ENCODE assay signal across 2 cellular contexts in the genomic region with DNA sequence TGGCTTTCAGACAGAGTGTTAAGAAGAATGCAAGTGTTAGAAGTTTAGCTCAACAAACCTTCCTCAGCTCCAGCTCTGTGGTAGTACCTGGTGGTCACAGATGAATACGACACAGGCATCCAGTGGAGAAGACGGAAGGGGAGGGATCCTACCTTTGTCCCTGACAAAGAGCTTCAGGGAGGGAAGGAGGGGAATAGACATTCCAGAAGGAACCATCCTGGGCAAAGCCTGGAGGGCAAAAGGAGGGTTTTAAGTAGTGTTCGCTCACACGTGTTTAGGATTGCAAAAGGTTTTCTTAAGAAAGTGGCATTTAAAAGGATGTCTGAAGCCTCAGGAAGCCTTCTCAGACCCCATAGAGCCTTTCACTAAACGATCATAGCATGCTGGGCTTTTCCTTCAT.
TF ChIP-seq lines count a peak whose summit lies in the region.

No MANE protein-coding gene starts in this region.

TF ChIP-seq in GM23338, 12 proteins besides CTCF, POLR2A, EP300 and RAD21:
- TF ChIP-seq, protein P1, sequence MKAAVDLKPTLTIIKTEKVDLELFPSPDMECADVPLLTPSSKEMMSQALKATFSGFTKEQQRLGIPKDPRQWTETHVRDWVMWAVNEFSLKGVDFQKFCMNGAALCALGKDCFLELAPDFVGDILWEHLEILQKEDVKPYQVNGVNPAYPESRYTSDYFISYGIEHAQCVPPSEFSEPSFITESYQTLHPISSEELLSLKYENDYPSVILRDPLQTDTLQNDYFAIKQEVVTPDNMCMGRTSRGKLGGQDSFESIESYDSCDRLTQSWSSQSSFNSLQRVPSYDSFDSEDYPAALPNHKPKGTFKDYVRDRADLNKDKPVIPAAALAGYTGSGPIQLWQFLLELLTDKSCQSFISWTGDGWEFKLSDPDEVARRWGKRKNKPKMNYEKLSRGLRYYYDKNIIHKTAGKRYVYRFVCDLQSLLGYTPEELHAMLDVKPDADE (IDR thresholded peaks at IDR 0.05): no peak
- TF ChIP-seq, protein P2, sequence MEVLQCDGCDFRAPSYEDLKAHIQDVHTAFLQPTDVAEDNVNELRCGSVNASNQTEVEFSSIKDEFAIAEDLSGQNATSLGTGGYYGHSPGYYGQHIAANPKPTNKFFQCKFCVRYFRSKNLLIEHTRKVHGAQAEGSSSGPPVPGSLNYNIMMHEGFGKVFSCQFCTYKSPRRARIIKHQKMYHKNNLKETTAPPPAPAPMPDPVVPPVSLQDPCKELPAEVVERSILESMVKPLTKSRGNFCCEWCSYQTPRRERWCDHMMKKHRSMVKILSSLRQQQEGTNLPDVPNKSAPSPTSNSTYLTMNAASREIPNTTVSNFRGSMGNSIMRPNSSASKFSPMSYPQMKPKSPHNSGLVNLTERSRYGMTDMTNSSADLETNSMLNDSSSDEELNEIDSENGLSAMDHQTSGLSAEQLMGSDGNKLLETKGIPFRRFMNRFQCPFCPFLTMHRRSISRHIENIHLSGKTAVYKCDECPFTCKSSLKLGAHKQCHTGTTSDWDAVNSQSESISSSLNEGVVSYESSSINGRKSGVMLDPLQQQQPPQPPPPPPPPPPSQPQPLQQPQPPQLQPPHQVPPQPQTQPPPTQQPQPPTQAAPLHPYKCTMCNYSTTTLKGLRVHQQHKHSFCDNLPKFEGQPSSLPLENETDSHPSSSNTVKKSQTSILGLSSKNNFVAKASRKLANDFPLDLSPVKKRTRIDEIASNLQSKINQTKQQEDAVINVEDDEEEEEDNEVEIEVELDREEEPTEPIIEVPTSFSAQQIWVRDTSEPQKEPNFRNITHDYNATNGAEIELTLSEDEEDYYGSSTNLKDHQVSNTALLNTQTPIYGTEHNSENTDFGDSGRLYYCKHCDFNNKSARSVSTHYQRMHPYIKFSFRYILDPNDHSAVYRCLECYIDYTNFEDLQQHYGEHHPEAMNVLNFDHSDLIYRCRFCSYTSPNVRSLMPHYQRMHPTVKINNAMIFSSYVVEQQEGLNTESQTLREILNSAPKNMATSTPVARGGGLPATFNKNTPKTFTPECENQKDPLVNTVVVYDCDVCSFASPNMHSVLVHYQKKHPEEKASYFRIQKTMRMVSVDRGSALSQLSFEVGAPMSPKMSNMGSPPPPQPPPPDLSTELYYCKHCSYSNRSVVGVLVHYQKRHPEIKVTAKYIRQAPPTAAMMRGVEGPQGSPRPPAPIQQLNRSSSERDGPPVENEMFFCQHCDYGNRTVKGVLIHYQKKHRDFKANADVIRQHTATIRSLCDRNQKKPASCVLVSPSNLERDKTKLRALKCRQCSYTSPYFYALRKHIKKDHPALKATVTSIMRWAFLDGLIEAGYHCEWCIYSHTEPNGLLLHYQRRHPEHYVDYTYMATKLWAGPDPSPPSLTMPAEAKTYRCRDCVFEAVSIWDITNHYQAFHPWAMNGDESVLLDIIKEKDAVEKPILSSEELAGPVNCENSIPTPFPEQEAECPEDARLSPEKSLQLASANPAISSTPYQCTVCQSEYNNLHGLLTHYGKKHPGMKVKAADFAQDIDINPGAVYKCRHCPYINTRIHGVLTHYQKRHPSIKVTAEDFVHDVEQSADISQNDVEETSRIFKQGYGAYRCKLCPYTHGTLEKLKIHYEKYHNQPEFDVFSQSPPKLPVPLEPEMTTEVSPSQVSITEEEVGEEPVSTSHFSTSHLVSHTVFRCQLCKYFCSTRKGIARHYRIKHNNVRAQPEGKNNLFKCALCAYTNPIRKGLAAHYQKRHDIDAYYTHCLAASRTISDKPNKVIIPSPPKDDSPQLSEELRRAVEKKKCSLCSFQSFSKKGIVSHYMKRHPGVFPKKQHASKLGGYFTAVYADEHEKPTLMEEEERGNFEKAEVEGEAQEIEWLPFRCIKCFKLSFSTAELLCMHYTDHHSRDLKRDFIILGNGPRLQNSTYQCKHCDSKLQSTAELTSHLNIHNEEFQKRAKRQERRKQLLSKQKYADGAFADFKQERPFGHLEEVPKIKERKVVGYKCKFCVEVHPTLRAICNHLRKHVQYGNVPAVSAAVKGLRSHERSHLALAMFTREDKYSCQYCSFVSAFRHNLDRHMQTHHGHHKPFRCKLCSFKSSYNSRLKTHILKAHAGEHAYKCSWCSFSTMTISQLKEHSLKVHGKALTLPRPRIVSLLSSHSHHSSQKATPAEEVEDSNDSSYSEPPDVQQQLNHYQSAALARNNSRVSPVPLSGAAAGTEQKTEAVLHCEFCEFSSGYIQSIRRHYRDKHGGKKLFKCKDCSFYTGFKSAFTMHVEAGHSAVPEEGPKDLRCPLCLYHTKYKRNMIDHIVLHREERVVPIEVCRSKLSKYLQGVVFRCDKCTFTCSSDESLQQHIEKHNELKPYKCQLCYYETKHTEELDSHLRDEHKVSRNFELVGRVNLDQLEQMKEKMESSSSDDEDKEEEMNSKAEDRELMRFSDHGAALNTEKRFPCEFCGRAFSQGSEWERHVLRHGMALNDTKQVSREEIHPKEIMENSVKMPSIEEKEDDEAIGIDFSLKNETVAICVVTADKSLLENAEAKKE (CRISPR knock-in tag; IDR thresholded peaks at IDR 0.05): peak; percentile 56; the same call in 1 of the 2 replicates
TF ChIP-seq in GM23338: peak in this region for 1.

TF ChIP-seq in K562, 482 proteins besides CTCF, POLR2A, EP300 and RAD21:
- TF ChIP-seq, protein P3, sequence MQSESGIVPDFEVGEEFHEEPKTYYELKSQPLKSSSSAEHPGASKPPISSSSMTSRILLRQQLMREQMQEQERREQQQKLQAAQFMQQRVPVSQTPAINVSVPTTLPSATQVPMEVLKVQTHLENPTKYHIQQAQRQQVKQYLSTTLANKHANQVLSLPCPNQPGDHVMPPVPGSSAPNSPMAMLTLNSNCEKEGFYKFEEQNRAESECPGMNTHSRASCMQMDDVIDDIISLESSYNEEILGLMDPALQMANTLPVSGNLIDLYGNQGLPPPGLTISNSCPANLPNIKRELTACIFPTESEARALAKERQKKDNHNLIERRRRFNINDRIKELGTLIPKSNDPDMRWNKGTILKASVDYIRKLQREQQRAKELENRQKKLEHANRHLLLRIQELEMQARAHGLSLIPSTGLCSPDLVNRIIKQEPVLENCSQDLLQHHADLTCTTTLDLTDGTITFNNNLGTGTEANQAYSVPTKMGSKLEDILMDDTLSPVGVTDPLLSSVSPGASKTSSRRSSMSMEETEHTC (IDR thresholded peaks at IDR 0.05): no peak
- TF ChIP-seq ZNF175 (CRISPR knock-in tag; IDR thresholded peaks at IDR 0.05; ENCODE audit: low read depth) (no peak), PML (IDR thresholded peaks at IDR 0.05; ENCODE audit: low read length) (no peak), SNRNP70 (optimal IDR thresholded peaks at IDR 0.05; ENCODE audit: low read depth, low read length) (no peak), XRCC3 (IDR thresholded peaks at IDR 0.05) (no peak), ZNF436 (CRISPR knock-in tag; IDR thresholded peaks at IDR 0.05) (no peak), ZNF717 (CRISPR knock-in tag; IDR thresholded peaks at IDR 0.05) (no peak), HNRNPLL (IDR thresholded peaks at IDR 0.05; ENCODE audit: low read depth, low read length, poor library complexity, severe bottlenecking) (no peak), TRIM24 (IDR thresholded peaks at IDR 0.05) (no peak), C11orf30 (IDR thresholded peaks at IDR 0.05; ENCODE audit: low read depth) (no peak), NFIC (IDR thresholded peaks at IDR 0.05) (no peak)
- TF ChIP-seq, protein P4, sequence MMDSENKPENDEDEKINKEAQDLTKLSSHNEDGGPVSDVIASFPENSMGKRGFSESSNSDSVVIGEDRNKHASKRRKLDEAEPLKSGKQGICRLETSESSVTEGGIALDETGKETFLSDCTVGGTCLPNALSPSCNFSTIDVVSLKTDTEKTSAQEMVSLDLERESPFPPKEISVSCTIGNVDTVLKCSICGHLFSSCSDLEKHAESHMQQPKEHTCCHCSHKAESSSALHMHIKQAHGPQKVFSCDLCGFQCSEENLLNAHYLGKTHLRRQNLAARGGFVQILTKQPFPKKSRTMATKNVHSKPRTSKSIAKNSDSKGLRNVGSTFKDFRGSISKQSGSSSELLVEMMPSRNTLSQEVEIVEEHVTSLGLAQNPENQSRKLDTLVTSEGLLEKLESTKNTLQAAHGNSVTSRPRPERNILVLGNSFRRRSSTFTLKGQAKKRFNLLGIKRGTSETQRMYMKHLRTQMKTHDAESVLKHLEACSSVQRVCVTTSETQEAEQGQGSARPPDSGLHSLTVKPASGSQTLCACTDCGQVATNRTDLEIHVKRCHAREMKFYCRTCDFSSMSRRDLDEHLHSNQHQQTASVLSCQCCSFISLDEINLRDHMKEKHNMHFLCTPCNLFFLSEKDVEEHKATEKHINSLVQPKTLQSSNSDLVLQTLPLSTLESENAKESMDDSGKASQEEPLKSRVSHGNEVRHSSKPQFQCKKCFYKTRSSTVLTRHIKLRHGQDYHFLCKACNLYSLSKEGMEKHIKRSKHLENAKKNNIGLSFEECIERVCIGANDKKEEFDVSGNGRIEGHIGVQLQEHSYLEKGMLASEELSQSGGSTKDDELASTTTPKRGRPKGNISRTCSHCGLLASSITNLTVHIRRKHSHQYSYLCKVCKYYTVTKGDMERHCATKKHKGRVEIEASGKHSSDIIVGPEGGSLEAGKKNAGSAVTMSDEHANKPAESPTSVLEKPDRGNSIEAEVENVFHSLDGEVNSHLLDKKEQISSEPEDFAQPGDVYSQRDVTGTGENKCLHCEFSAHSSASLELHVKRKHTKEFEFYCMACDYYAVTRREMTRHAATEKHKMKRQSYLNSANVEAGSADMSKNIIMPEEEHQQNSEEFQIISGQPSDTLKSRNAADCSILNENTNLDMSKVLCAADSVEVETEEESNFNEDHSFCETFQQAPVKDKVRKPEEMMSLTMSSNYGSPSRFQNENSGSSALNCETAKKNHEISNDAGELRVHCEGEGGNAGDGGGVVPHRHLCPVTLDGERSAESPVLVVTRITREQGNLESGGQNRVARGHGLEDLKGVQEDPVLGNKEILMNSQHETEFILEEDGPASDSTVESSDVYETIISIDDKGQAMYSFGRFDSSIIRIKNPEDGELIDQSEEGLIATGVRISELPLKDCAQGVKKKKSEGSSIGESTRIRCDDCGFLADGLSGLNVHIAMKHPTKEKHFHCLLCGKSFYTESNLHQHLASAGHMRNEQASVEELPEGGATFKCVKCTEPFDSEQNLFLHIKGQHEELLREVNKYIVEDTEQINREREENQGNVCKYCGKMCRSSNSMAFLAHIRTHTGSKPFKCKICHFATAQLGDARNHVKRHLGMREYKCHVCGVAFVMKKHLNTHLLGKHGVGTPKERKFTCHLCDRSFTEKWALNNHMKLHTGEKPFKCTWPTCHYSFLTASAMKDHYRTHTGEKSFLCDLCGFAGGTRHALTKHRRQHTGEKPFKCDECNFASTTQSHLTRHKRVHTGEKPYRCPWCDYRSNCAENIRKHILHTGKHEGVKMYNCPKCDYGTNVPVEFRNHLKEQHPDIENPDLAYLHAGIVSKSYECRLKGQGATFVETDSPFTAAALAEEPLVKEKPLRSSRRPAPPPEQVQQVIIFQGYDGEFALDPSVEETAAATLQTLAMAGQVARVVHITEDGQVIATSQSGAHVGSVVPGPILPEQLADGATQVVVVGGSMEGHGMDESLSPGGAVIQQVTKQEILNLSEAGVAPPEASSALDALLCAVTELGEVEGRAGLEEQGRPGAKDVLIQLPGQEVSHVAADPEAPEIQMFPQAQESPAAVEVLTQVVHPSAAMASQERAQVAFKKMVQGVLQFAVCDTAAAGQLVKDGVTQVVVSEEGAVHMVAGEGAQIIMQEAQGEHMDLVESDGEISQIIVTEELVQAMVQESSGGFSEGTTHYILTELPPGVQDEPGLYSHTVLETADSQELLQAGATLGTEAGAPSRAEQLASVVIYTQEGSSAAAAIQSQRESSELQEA (IDR thresholded peaks at IDR 0.05; ENCODE audit: low read depth): no peak
- TF ChIP-seq, protein P5, sequence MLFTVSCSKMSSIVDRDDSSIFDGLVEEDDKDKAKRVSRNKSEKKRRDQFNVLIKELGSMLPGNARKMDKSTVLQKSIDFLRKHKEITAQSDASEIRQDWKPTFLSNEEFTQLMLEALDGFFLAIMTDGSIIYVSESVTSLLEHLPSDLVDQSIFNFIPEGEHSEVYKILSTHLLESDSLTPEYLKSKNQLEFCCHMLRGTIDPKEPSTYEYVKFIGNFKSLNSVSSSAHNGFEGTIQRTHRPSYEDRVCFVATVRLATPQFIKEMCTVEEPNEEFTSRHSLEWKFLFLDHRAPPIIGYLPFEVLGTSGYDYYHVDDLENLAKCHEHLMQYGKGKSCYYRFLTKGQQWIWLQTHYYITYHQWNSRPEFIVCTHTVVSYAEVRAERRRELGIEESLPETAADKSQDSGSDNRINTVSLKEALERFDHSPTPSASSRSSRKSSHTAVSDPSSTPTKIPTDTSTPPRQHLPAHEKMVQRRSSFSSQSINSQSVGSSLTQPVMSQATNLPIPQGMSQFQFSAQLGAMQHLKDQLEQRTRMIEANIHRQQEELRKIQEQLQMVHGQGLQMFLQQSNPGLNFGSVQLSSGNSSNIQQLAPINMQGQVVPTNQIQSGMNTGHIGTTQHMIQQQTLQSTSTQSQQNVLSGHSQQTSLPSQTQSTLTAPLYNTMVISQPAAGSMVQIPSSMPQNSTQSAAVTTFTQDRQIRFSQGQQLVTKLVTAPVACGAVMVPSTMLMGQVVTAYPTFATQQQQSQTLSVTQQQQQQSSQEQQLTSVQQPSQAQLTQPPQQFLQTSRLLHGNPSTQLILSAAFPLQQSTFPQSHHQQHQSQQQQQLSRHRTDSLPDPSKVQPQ (CRISPR knock-in tag; IDR thresholded peaks at IDR 0.05; ENCODE audit: borderline replicate concordance): no peak
